22 cellular contexts compared by ENCODE assay signal in genomic region chr14:94330857-94331256, GRCh38. TPM values are rescaled to one million over a fixed set of nuclear protein-coding genes. Genes with fewer than 3 reads are reported as not detected.
"Had no signal": no experiment of that assay in that cellular context is flagged by ENCODE, and none has a peak within 500 bp of the region (broad histone marks: within the 10 kb centered on the region; RNA-seq: fewer than 3 reads in every experiment).

No MANE protein-coding gene starts in this region.

- H3K4me3 ChIP-seq: cardiac muscle cell, sigmoid colon, smooth muscle cell, thoracic aorta had no signal

- H3K36me3 ChIP-seq: cardiac muscle cell, sigmoid colon, thoracic aorta had no signal

- H3K27ac ChIP-seq: cardiac muscle cell, epithelial cell of prostate, sigmoid colon, thoracic aorta, VCaP had no signal

- H3K4me2 ChIP-seq: smooth muscle cell had no signal

- H3K9me3 ChIP-seq: sigmoid colon, thoracic aorta had no signal

- H3K4me1 ChIP-seq: sigmoid colon had no signal

- DNase-seq: activated CD4-positive, alpha-beta memory T cell treated with anti-CD3 and anti-CD28 coated beads, Interleukin-2, amount 10 ng/mL, durations not matched to agents 7 days and 5 days; activated effector memory CD4-positive, alpha-beta T cell treated with Interleukin-2 at 50 U/mL for 16 hours; activated naive CD4-positive, alpha-beta T cell treated with anti-CD3 and anti-CD28 coated beads for 36 hours; activated T-cell treated with anti-CD3 and anti-CD28 coated beads, Interleukin-2, amount 50 U/mL, for 72 hours; amygdala; hippocampal formation; sigmoid colon; stimulated activated CD4-positive, alpha-beta T cell treated with anti-CD3 and anti-CD28 coated beads, Interleukin-15, amount 100 ng/mL, for 24 hours; stimulated activated naive CD4-positive, alpha-beta T cell treated with Interleukin-2 at 50 U/mL for 16 hours had no signal

- ATAC-seq: activated T-cell treated with anti-CD3 and anti-CD28 coated beads, Interleukin-2, amount 50 U/mL, for 72 hours; SK-N-SH treated with all-trans-retinoic acid at 6 μM for 48 hours had no signal

- H3K27me3 ChIP-seq: cardiac muscle cell, sigmoid colon had no signal

RNA-seq across cellular contexts. Expression of gene SERPINA6, which starts 7.7 kb away (rescaled TPM):
- total RNA-seq: activated CD4-positive, alpha-beta memory T cell treated with anti-CD3 and anti-CD28 coated beads, Interleukin-2, amount 10 ng/mL, durations not matched to agents 7 days and 5 days; activated CD4-positive, alpha-beta T cell treated with anti-CD3 and anti-CD28 coated beads, Interleukin-2, amount 10 ng/mL, durations not matched to agents 24 days and 14 days; activated naive CD4-positive, alpha-beta T cell treated with anti-CD3 and anti-CD28 coated beads for 36 hours; activated T-cell treated with anti-CD3 and anti-CD28 coated beads, Interleukin-2, amount 50 U/mL, for 72 hours; cardiac muscle cell; chondrocyte; frontal cortex; lung microvascular endothelial cell; mesothelial cell of epicardium; sigmoid colon; smooth muscle cell; T-helper 2 cell treated with Interferon-gamma antibody and Interleukin-4, amounts not matched to agents 100 ng/mL and 5 ng/mL, for 36 hours; thoracic aorta had no signal
- polyA plus RNA-seq: keratinocyte, smooth muscle cell had no signal

RNA-seq across cellular contexts. Expression of gene SERPINA2, which starts 35.6 kb away (rescaled TPM):
- total RNA-seq: activated CD4-positive, alpha-beta memory T cell treated with anti-CD3 and anti-CD28 coated beads, Interleukin-2, amount 10 ng/mL, durations not matched to agents 7 days and 5 days; activated CD4-positive, alpha-beta T cell treated with anti-CD3 and anti-CD28 coated beads, Interleukin-2, amount 10 ng/mL, durations not matched to agents 24 days and 14 days; activated naive CD4-positive, alpha-beta T cell treated with anti-CD3 and anti-CD28 coated beads for 36 hours; activated T-cell treated with anti-CD3 and anti-CD28 coated beads, Interleukin-2, amount 50 U/mL, for 72 hours; cardiac muscle cell; chondrocyte; frontal cortex; lung microvascular endothelial cell; mesothelial cell of epicardium; sigmoid colon; smooth muscle cell; T-helper 2 cell treated with Interferon-gamma antibody and Interleukin-4, amounts not matched to agents 100 ng/mL and 5 ng/mL, for 36 hours; thoracic aorta had no signal
- polyA plus RNA-seq: cardiac muscle cell, keratinocyte, sigmoid colon, smooth muscle cell had no signal

RNA-seq across cellular contexts. Expression of gene SERPINA10, which starts 37.8 kb away (rescaled TPM):
- total RNA-seq: activated CD4-positive, alpha-beta memory T cell treated with anti-CD3 and anti-CD28 coated beads, Interleukin-2, amount 10 ng/mL, durations not matched to agents 7 days and 5 days; activated CD4-positive, alpha-beta T cell treated with anti-CD3 and anti-CD28 coated beads, Interleukin-2, amount 10 ng/mL, durations not matched to agents 24 days and 14 days; activated naive CD4-positive, alpha-beta T cell treated with anti-CD3 and anti-CD28 coated beads for 36 hours; activated T-cell treated with anti-CD3 and anti-CD28 coated beads, Interleukin-2, amount 50 U/mL, for 72 hours; cardiac muscle cell; chondrocyte; frontal cortex; lung microvascular endothelial cell; mesothelial cell of epicardium; sigmoid colon; smooth muscle cell; T-helper 2 cell treated with Interferon-gamma antibody and Interleukin-4, amounts not matched to agents 100 ng/mL and 5 ng/mL, for 36 hours had no signal
- polyA plus RNA-seq: keratinocyte, smooth muscle cell had no signal

RNA-seq across cellular contexts. Expression of gene SERPINA1, which starts 57.5 kb away (rescaled TPM):
- total RNA-seq: lung microvascular endothelial cell had no signal
